In the genomic region with DNA sequence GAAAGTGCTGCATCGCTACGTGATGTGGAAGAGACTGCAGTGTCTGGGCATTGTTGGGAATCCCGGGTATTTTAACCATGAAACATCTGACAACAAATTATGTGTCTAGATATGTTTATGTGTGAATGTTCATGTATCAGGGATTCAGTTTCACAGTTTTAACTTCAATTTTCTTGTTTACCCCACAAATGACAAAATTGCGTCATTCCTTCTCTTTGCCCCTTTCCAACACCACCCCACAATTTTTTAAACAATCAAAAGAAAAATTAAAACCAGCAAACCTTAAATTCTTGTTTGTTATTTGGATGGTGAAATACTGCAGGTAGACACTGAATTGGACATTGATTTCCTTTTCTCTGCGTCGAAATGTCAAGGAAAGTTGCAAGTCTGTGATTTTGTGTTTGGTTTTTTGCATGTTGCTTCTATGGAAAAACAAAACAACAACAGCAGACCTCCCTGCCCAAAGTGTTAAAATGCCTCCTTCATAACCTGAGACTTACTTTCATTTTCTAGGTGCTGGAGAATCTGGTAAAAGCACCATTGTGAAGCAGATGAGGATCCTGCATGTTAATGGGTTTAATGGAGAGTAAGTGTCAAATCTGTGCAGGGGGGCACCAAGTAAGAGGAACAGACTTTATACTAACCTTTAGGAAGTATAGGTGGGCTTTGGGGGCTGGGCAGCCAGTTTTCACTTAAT, we compare ENCODE assay signal across 10 cellular contexts. TPM values are rescaled to one million over a fixed set of nuclear protein-coding genes. Genes with fewer than 3 reads are reported as not detected.
DNase-seq lines count a peak whose midpoint lies in the region; ATAC-seq, FAIRE-seq and TF ChIP-seq lines count a peak whose summit lies in the region.
"Had no signal": no experiment of that assay in that cellular context is flagged by ENCODE, and none has a peak within 500 bp of the region (broad histone marks: within the 10 kb centered on the region; RNA-seq: fewer than 3 reads in every experiment).

No MANE protein-coding gene starts in this region.

- POLR2A ChIA-PET in PC-9 (lab: Charles Lee; ENCODE audit: unreplicated experiment) (no interaction called here), H1 (lab: Charles Lee; ENCODE audit: partially characterized antibody) (interaction anchor here (1.0 kb wide), 1 partner anchor 8 kb away, joined by 3 read pairs; no protein-coding TSS in a partner anchor)

- H3K14ac ChIP-seq in H1 (ENCODE audit: insufficient read length) (no peak overlapping the region), trophoblast cell (ENCODE audit: low read length) (no peak overlapping the region)

- in situ Hi-C loops in G401 (cut with HindIII; ENCODE audit: low sequenced_read_pairs): no loop called here

- no peaks in the 10 kb centered on the region for H3K9me2 ChIP-seq in PC-9 (ENCODE audit: insufficient read depth)

- H3K18ac ChIP-seq in H1 (ENCODE audit: extremely low read depth, low read length) (no peak overlapping the region), trophoblast cell (ENCODE audit: low read length) (no peak overlapping the region)

- H4K20me1 ChIP-seq in PC-9 (ENCODE audit: insufficient read depth) (peaks cover 69% of the 10 kb centered on the region), H1 (replicated peaks in 1 of 2; ENCODE audit: control insufficient read depth in 1 of 2, insufficient read depth in 2 of 2, low read length in 2 of 2) (peaks cover 10 to 29% of the 10 kb centered on the region in 2 experiments)

- intact Hi-C loops in PC-9 (cut with micrococcal nuclease; ENCODE audit: unreplicated experiment): no loop called here

- H3K23me2 ChIP-seq in H1 (ENCODE audit: low read depth, low read length): peaks cover 5% of the 10 kb centered on the region

- H4K8ac ChIP-seq in H1 (ENCODE audit: extremely low read depth, insufficient read depth, low read length): no peak overlapping the region
- no peak overlapping the region for H4K8ac ChIP-seq in trophoblast cell (ENCODE audit: low read depth, low read length)

- H2AK5ac ChIP-seq in H1 (ENCODE audit: low read depth, low read length): no peak overlapping the region
- H2AK5ac ChIP-seq in trophoblast cell (ENCODE audit: low read length): no peak overlapping the region

- H3K79me2 ChIP-seq in PC-9 (ENCODE audit: low read depth) (peaks cover 82% of the 10 kb centered on the region), H1 (ENCODE audit: control insufficient read depth in 1 of 2, insufficient read depth in 2 of 2, low read length in 2 of 2) (peaks cover 14 to 81% of the 10 kb centered on the region in 2 experiments; a peak in 3 of 4 replicates), trophoblast cell (ENCODE audit: control insufficient read depth, insufficient read depth, low read length, poor library complexity) (peaks cover 28% of the 10 kb centered on the region)

- peaks cover 5% of the 10 kb centered on the region; the same call in 1 of the 2 replicates for H3K79me1 ChIP-seq in H1 (ENCODE audit: low read depth, low read length)
- peaks cover 16% of the 10 kb centered on the region for H3K79me1 ChIP-seq in trophoblast cell (ENCODE audit: low read length)

- no peak overlapping the region for H4K12ac ChIP-seq in trophoblast cell (ENCODE audit: low read depth, low read length)

- DNase-seq in G401 (ENCODE audit: low spot score) (peak; percentile 46), PC-9 (no peak), H1 (ENCODE audit: low read depth in 1 of 2, low spot score in 2 of 2) (no peak), trophoblast cell (no peak), Kasumi-1 (lab: John Stamatoyannopoulos, UW) (no peak), omental fat pad (ENCODE audit: low spot score) (no peak), NCI-H345 treated with DMSO at 0.1 percent for 48 hours (lab: John Stamatoyannopoulos, UW; ENCODE audit: unreplicated experiment) (no peak)
- DNase-seq: activated gamma-delta T cell treated with Interleukin-2 at 50 U/mL for 16 hours had no signal

- H3K9ac ChIP-seq in H1 (replicated peaks in 1 of 4; ENCODE audit: extremely low read depth in 1 of 4, low read depth in 3 of 4, low read length in 3 of 4) (peak overlapping the region in 1 of 4 experiments; percentile 9; a peak in 1 of 7 replicates), trophoblast cell (ENCODE audit: low read length) (no peak overlapping the region)

- CTCF ChIA-PET in PC-9 (lab: Charles Lee): no interaction called here
- CTCF ChIA-PET in H1 (lab: Charles Lee; ENCODE audit: partially characterized antibody): interaction anchor here (0.6 kb wide), 1 partner anchor 328 kb away, joined by 3 read pairs; no protein-coding TSS in a partner anchor

- H3K4me2 ChIP-seq in PC-9: peak overlapping the region; percentile 95
- peak overlapping the region; percentile 62 to 72 for H3K4me2 ChIP-seq in H1 (ENCODE audit: insufficient read depth in 1 of 2, low read depth in 2 of 2, low read length in 2 of 2)
- peak overlapping the region; percentile 52 for H3K4me2 ChIP-seq in trophoblast cell (ENCODE audit: low read length)

- H2BK120ac ChIP-seq in H1 (replicated peaks; ENCODE audit: low read depth, low read length): no peak overlapping the region
- H2BK120ac ChIP-seq in trophoblast cell (ENCODE audit: insufficient read depth, low read length, poor library complexity): no peak overlapping the region

- H3K27me3 ChIP-seq in PC-9 (ENCODE audit: insufficient read depth, low read depth) (no peaks in the 10 kb centered on the region), H1 (replicated peaks in 1 of 4; ENCODE audit: control insufficient read depth in 3 of 4, extremely low read depth in 1 of 4, insufficient read depth in 3 of 4, low read length in 3 of 4) (no peaks in the 10 kb centered on the region; a peak in 1 of 7 replicates), trophoblast cell (ENCODE audit: insufficient read depth, low read length) (no peaks in the 10 kb centered on the region)

- no peak overlapping the region for H2BK15ac ChIP-seq in H1 (ENCODE audit: low read length)

- no peak overlapping the region for H4K5ac ChIP-seq in H1 (ENCODE audit: insufficient read length, low read depth, low read length)

- H3K23ac ChIP-seq in H1 (ENCODE audit: insufficient read length) (no peak overlapping the region), trophoblast cell (ENCODE audit: low read length) (no peak overlapping the region)

- no peak overlapping the region for H3K56ac ChIP-seq in H1 (replicated peaks; ENCODE audit: insufficient read length, low read depth, low read length)

- no peak for TF ChIP-seq EP300 in H1 (IDR thresholded peaks at IDR 0.05; ENCODE audit: borderline replicate concordance in 1 of 2, low read depth in 2 of 2, low read length in 2 of 2)

- BruUV-seq in PC-9 (replicated peaks; lab: Mats Ljungman, UMichigan): no TSS peak

- H3K4me1 ChIP-seq in PC-9 (replicated peaks; ENCODE audit: insufficient read depth) (peaks cover 23% of the 10 kb centered on the region), H1 (replicated peaks in 1 of 4; ENCODE audit: control insufficient read depth in 3 of 4, insufficient read depth in 4 of 4, low read length in 3 of 4) (peaks cover 11 to 35% (median 29%) of the 10 kb centered on the region in 4 experiments), trophoblast cell (ENCODE audit: control insufficient read depth in 1 of 2, insufficient read depth in 2 of 2, low read length in 2 of 2) (peaks cover 0 to 4% of the 10 kb centered on the region in 2 experiments)

- H4K91ac ChIP-seq in H1 (replicated peaks; ENCODE audit: insufficient read length, low read length) (no peak overlapping the region), trophoblast cell (ENCODE audit: low read depth, low read length) (no peak overlapping the region)

- H2BK20ac ChIP-seq in H1 (ENCODE audit: low read length): no peak overlapping the region

- H2BK12ac ChIP-seq in H1 (ENCODE audit: low read depth, low read length) (no peak overlapping the region), trophoblast cell (ENCODE audit: low read length) (no peak overlapping the region)

- no peak overlapping the region for H2AFZ ChIP-seq in PC-9
- no peak overlapping the region for H2AFZ ChIP-seq in H1 (ENCODE audit: low read length)
- no peak overlapping the region for H2AFZ ChIP-seq in trophoblast cell (ENCODE audit: insufficient read depth, low read length, poor library complexity)

- H3F3A ChIP-seq in PC-9 (ENCODE audit: insufficient read depth, low read depth): peaks cover 31% of the 10 kb centered on the region; the same call in 1 of the 2 replicates

- H3K4ac ChIP-seq in H1 (replicated peaks; ENCODE audit: insufficient read length, low read depth, low read length): no peak overlapping the region
- peak overlapping the region; percentile 91 for H3K4ac ChIP-seq in trophoblast cell (ENCODE audit: low read depth, low read length)

- no peak for ATAC-seq in omental fat pad (ENCODE audit: low FRiP score)
- no peak for ATAC-seq in HG03442 (IDR thresholded peaks at IDR 0.05; ENCODE audit: unreplicated experiment)

- FAIRE-seq in H1 (lab: Jason Lieb, UNC): no peak

- TF ChIP-seq CTCF in PC-9 (conservative IDR thresholded peaks at IDR 0.05) (no peak), H1 (IDR thresholded peaks at IDR 0.05; ENCODE audit: control extremely low read depth in 1 of 3, insufficient read depth in 1 of 3, low read depth in 1 of 3, low read length in 3 of 3) (no peak), omental fat pad (IDR thresholded peaks at IDR 0.05) (no peak)

- peak in 1 of 2 experiments; percentile 40; a peak in 1 of 3 replicates for TF ChIP-seq POLR2A in H1 (IDR thresholded peaks at IDR 0.05; ENCODE audit: control extremely low read depth in 1 of 2, low read depth in 2 of 2, low read length in 2 of 2)

- H3K27ac ChIP-seq in PC-9: no peak overlapping the region
- H3K27ac ChIP-seq in H1 (ENCODE audit: low read depth, low read length): no peak overlapping the region
- H3K27ac ChIP-seq in trophoblast cell (ENCODE audit: low read depth, low read length): no peak overlapping the region

- H3K36me3 ChIP-seq in PC-9 (ENCODE audit: low read depth) (peaks cover 53% of the 10 kb centered on the region), H1 (ENCODE audit: control insufficient read depth in 2 of 4, insufficient read depth in 4 of 4, low read length in 3 of 4) (peaks cover 2 to 22% (median 4%) of the 10 kb centered on the region in 4 experiments; a peak in 4 of 8 replicates), trophoblast cell (ENCODE audit: control insufficient read depth in 1 of 2, insufficient read depth in 2 of 2, low read length in 2 of 2) (peaks cover 10 to 26% of the 10 kb centered on the region in 2 experiments)

- no peak; a peak in 1 of 4 replicates for TF ChIP-seq RAD21 in H1 (IDR thresholded peaks at IDR 0.05 in 1 of 2, conservative IDR thresholded peaks at IDR 0.05 in 1 of 2; ENCODE audit: low read depth in 2 of 2, low read length in 2 of 2)

- H3K9me3 ChIP-seq in PC-9 (ENCODE audit: insufficient read depth, low read depth) (no peaks in the 10 kb centered on the region), H1 (ENCODE audit: insufficient read depth in 2 of 2, low read depth in 1 of 2, low read length in 1 of 2) (no peaks in the 10 kb centered on the region), trophoblast cell (ENCODE audit: insufficient read depth, low read depth, low read length) (no peaks in the 10 kb centered on the region)

- H2BK5ac ChIP-seq in H1 (ENCODE audit: low read depth, low read length): no peak overlapping the region
- no peak overlapping the region for H2BK5ac ChIP-seq in trophoblast cell (ENCODE audit: low read depth, low read length, poor library complexity)

- no peak overlapping the region; the same call in 1 of the 2 replicates for H3K4me3 ChIP-seq in PC-9
- H3K4me3 ChIP-seq in H1 (ENCODE audit: extremely low read depth in 1 of 4, insufficient read depth in 2 of 4, low read depth in 3 of 4, low read length in 4 of 4): peak overlapping the region in 3 of 4 experiments; percentile 2 to 98 (median 6); a peak in 4 of 8 replicates
- H3K4me3 ChIP-seq in trophoblast cell (ENCODE audit: low read depth, low read length): no peak overlapping the region
- H3K4me3 ChIP-seq: lung had no signal

- 44% methylated on average over 6 of the region's 6 CpGs; no CpG with 5 or more reads in 1 of the 2 experiments for WGBS in H1 (ENCODE audit: extremely low coverage in 1 of 2, insufficient coverage in 1 of 2, insufficient read length in 1 of 2, insufficient replicate concordance in 2 of 2, low coverage in 1 of 2, low lambda C conversion rate in 2 of 2, missing lambda C conversion rate in 1 of 2), 2 experiments
- 100% methylated on average over 1 of the region's 6 CpGs for WGBS in trophoblast cell (ENCODE audit: extremely low coverage, insufficient coverage, insufficient read length)

RNA-seq across cellular contexts. Expression of a gene that starts 42.7 kb away (rescaled TPM):
- total RNA-seq in G401 (2014; rRNA removed; shearing (Covaris generic)): 580 and 603 TPM in 2 replicates
- total RNA-seq in PC-9 (2021) (929 and 1,304 TPM in 2 replicates), omental fat pad (100 to 1,000 TPM; 606 to 837 (median 753) TPM)
- 989 and 1,039 TPM in 2 replicates for total RNA-seq in H1 (2021; fragmentation: NEBNext Ultra II Directional; extraction: Animal tissue kit (Norgen Biotek cat#: 25700))
- polyA plus RNA-seq in H1 (2011; rRNA removed): 1,613 and 2,238 TPM in 2 replicates
- 1,327 TPM for polyA plus RNA-seq in H1 (2011; cell fraction: cytosol; rRNA removed)
- polyA plus RNA-seq in H1 (2011; cell fraction: nucleus; rRNA removed): 1,703 TPM
- polyA plus RNA-seq in H1 (2012, experiment 1 of 2): 953 to 1,220 TPM (median 1,156 TPM) in 4 replicates
- polyA plus RNA-seq in H1 (2012, experiment 2 of 2): 998 TPM
- polyA plus RNA-seq in H1 (2013, experiment 1 of 2): 696 TPM
- polyA plus RNA-seq in H1 (2013, experiment 2 of 2): 746 TPM
- polyA minus RNA-seq in H1 (2011; rRNA and poly(A)+ RNA removed): 1,072 and 1,265 TPM in 2 replicates
- 673 TPM for polyA minus RNA-seq in H1 (2011; cell fraction: cytosol; rRNA and poly(A)+ RNA removed)
- polyA minus RNA-seq in H1 (2011; cell fraction: nucleus; rRNA and poly(A)+ RNA removed): 539 TPM
- polyA plus RNA-seq in trophoblast cell (2013): 1,560 and 1,575 TPM in 2 replicates

RNA-seq across cellular contexts. Expression of a gene that starts 44.5 kb away (rescaled TPM):
- not detected in 2 replicates for total RNA-seq in G401 (2014; rRNA removed; shearing (Covaris generic))
- 5.7 and 6.8 TPM in 2 replicates for total RNA-seq in PC-9 (2021)
- 11.7 and 13.7 TPM in 2 replicates for total RNA-seq in H1 (2021; fragmentation: NEBNext Ultra II Directional; extraction: Animal tissue kit (Norgen Biotek cat#: 25700))
- 4.7 and 5.4 TPM in 2 replicates for polyA plus RNA-seq in H1 (2011; rRNA removed)
- polyA plus RNA-seq in H1 (2011; cell fraction: cytosol; rRNA removed): 5.8 TPM
- 15.2 TPM for polyA plus RNA-seq in H1 (2011; cell fraction: nucleus; rRNA removed)
- 4.0 to 6.0 TPM (median 5.4 TPM) in 4 replicates for polyA plus RNA-seq in H1 (2012, experiment 1 of 2)
- 4.3 TPM for polyA plus RNA-seq in H1 (2012, experiment 2 of 2)
- polyA plus RNA-seq in H1 (2013, experiment 1 of 2): 2.2 TPM
- 2.1 TPM for polyA plus RNA-seq in H1 (2013, experiment 2 of 2)
- polyA minus RNA-seq in H1 (2011; rRNA and poly(A)+ RNA removed): 5.8 and 6.2 TPM in 2 replicates
- 7.9 TPM for polyA minus RNA-seq in H1 (2011; cell fraction: cytosol; rRNA and poly(A)+ RNA removed)
- 20.0 TPM for polyA minus RNA-seq in H1 (2011; cell fraction: nucleus; rRNA and poly(A)+ RNA removed)
- 0.35 and 0.56 TPM in 2 replicates for polyA plus RNA-seq in trophoblast cell (2013)
- under 1 TPM in 1 of 4 donors, not detected in 3; 0.28 TPM for total RNA-seq in omental fat pad

Comparison
In these comparisons a context has a peak if more than half of its experiments do, and no peak if none do; other contexts are left out.
1. H3K4me3 ChIP-seq: peak in H1 (3 of 4); none in PC-9 (single experiment) and trophoblast cell (single experiment).
2. Peak in every context shown above with its lines, with median percentiles within 50 percentile points of each other: H3K4me2 ChIP-seq.